Comparison of ENCODE assay signal across 21 cellular contexts in genomic region chrX:5163663-5164062, GRCh38.
"Had no signal": no experiment of that assay in that cellular context is flagged by ENCODE, and none has a peak within 500 bp of the region (broad histone marks: within the 10 kb centered on the region; RNA-seq: fewer than 3 reads in every experiment).

No MANE protein-coding gene starts in this region.

- H3K9me3 ChIP-seq: adrenal gland, breast epithelium, left lung, sigmoid colon, thyroid gland, upper lobe of right lung had no signal

- H3K27me3 ChIP-seq: adrenal gland, breast epithelium, hepatocyte, left lung, sigmoid colon, thyroid gland, upper lobe of right lung had no signal

- ATAC-seq: activated T-helper 17 cell treated with anti-CD3 and anti-CD28 coated beads, Interleukin-2, amount 50 U/mL, for 72 hours; effector memory CD8-positive, alpha-beta T cell; esophagus mucosa; left lung; naive thymus-derived CD4-positive, alpha-beta T cell; upper lobe of right lung had no signal

- H3K4me2 ChIP-seq: hepatocyte, smooth muscle cell had no signal

- H3K27ac ChIP-seq: adrenal gland, breast epithelium, dorsolateral prefrontal cortex, hepatocyte, left lung, sigmoid colon, thyroid gland, upper lobe of right lung had no signal

- H3K36me3 ChIP-seq: adrenal gland, breast epithelium, left lung, sigmoid colon, thyroid gland, upper lobe of right lung had no signal

- DNase-seq: activated CD4-positive, alpha-beta T cell treated with anti-CD3 and anti-CD28 coated beads for 1 hour; activated CD4-positive, alpha-beta T cell treated with anti-CD3 and anti-CD28 coated beads, Interleukin-2, amount 50 U/mL, for 1 hour; activated T-cell treated with anti-CD3 and anti-CD28 coated beads, Interleukin-2, amount 50 U/mL, for 1 hour; adrenal gland; dorsolateral prefrontal cortex; effector memory CD8-positive, alpha-beta T cell; foreskin melanocyte; kidney glomerular epithelial cell; left lung; naive thymus-derived CD4-positive, alpha-beta T cell; sigmoid colon; stimulated activated CD4-positive, alpha-beta T cell treated with anti-CD3 and anti-CD28 coated beads, Interleukin-2, amount 100 ng/mL, for 48 hours; stimulated activated naive CD4-positive, alpha-beta T cell treated with Interleukin-2 at 50 U/mL for 16 hours; thyroid gland; upper lobe of right lung had no signal

- H2AFZ ChIP-seq: hepatocyte had no signal

- H3K4me3 ChIP-seq: adrenal gland, breast epithelium, dorsolateral prefrontal cortex, hepatocyte, left lung, lung, sigmoid colon, smooth muscle cell, thyroid gland, upper lobe of right lung had no signal

- H3K79me2 ChIP-seq: hepatocyte had no signal

- H3K4me1 ChIP-seq: adrenal gland, breast epithelium, left lung, sigmoid colon, thyroid gland, upper lobe of right lung had no signal
